7 cellular contexts compared by ENCODE assay signal in the genomic region with DNA sequence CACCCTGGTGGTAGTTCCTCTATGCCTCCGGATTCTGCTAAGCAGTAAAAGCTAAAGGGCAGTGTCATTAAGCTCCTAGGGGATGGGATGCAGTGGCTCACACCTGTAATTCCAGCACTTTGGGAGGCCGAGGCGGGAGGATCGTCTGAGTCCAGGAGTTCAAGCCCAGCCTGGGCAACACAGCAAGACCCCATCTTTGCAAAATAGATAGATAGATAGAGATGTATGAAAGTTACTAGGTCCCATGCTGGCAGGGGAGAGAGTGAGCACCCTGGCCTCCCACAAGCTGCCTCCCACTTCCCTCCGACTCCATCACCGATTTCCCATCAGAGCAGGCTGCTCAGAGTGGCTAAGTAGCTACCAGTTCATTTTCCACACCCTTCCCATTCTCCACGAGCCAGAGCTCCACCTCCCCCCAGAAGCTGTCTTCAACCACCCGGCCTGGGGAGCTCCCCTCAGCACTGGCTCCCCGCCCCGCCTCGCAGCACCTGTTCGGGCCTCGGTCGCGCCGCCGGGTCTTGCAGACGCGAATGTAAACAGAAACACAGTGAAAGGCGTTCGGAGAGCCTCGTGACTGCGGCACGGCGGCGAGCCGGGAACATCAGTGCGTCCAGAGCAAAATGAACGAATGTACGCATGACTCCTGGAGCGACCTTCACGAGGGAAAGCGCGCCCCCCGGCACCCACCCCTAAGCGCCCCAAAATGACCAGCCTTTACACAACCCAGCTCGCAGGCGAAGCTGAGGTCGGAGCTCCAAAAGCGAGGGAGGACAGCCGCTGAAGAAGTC. TPM values are rescaled to one million over a fixed set of nuclear protein-coding genes. Genes with fewer than 3 reads are reported as not detected.
DNase-seq lines count a peak whose midpoint lies in the region; ATAC-seq and TF ChIP-seq lines count a peak whose summit lies in the region.

No MANE protein-coding gene starts in this region.

- H3K27me3 Mint-ChIP-seq in endothelial cell (ENCODE audit: unreplicated experiment): peaks cover 20% of the 10 kb centered on the region
- H3K27me3 Mint-ChIP-seq in natural killer cell treated with Interleukin-12 subunit alpha and Interleukin-12 subunit beta and Interleukin-15 and Interleukin-18, amount 100 ng/mL, for 72 hours: no peaks in the 10 kb centered on the region

- no peak for TF ChIP-seq POLR2A in vagina (IDR thresholded peaks at IDR 0.05)

- H3K36me3 Mint-ChIP-seq in endothelial cell (ENCODE audit: low read depth, unreplicated experiment): peaks cover 17% of the 10 kb centered on the region
- H3K36me3 Mint-ChIP-seq in natural killer cell treated with Interleukin-12 subunit alpha and Interleukin-12 subunit beta and Interleukin-15 and Interleukin-18, amount 100 ng/mL, for 72 hours: no peaks in the 10 kb centered on the region

- H3K4me3 ChIP-seq in GM12875 (ENCODE audit: low read depth, low read length) (peak overlapping the region; percentile 77), WI38 (ENCODE audit: low read depth, low read length) (peak overlapping the region; percentile 76), vagina (peak overlapping the region; percentile 65 to 82)

- H3K27ac Mint-ChIP-seq in endothelial cell (ENCODE audit: unreplicated experiment): peak overlapping the region; percentile 20
- peak overlapping the region; percentile 53 to 80 for H3K27ac Mint-ChIP-seq in natural killer cell treated with Interleukin-12 subunit alpha and Interleukin-12 subunit beta and Interleukin-15 and Interleukin-18, amount 100 ng/mL, for 72 hours

- no peaks in the 10 kb centered on the region for H3K9me3 Mint-ChIP-seq in endothelial cell (ENCODE audit: unreplicated experiment)
- no peaks in the 10 kb centered on the region for H3K9me3 Mint-ChIP-seq in natural killer cell treated with Interleukin-12 subunit alpha and Interleukin-12 subunit beta and Interleukin-15 and Interleukin-18, amount 100 ng/mL, for 72 hours

- no peaks in the 10 kb centered on the region for H3K27me3 ChIP-seq in vagina

- H3K36me3 ChIP-seq in vagina: no peaks in the 10 kb centered on the region

- no peak for TF ChIP-seq EP300 in Ishikawa (IDR thresholded peaks at IDR 0.05; ENCODE audit: borderline replicate concordance)

- TF ChIP-seq CTCF in GM12875 (IDR thresholded peaks at IDR 0.05; ENCODE audit: borderline replicate concordance, insufficient read depth, low read depth, low read length) (no peak), WI38 (IDR thresholded peaks at IDR 0.05; ENCODE audit: low read depth, low read length) (no peak), endothelial cell (IDR thresholded peaks at IDR 0.05; ENCODE audit: unreplicated experiment) (no peak), vagina (IDR thresholded peaks at IDR 0.05) (no peak)

- DNase-seq in endothelial cell (ENCODE audit: low spot score) (no peak), vagina (ENCODE audit: extremely low spot score in 2 of 2) (no peak)
- no peak for DNase-seq in natural killer cell treated with Interleukin-12 subunit alpha and Interleukin-12 subunit beta and Interleukin-15 and Interleukin-18, amount 100 ng/mL, for 72 hours (ENCODE audit: low spot score)

- peaks cover 43% of the 10 kb centered on the region for H3K4me1 Mint-ChIP-seq in endothelial cell (ENCODE audit: unreplicated experiment)
- peaks cover 30 to 40% of the 10 kb centered on the region in 2 donors for H3K4me1 Mint-ChIP-seq in natural killer cell treated with Interleukin-12 subunit alpha and Interleukin-12 subunit beta and Interleukin-15 and Interleukin-18, amount 100 ng/mL, for 72 hours (ENCODE audit: low read depth in 2 of 2)

- no peaks in the 10 kb centered on the region for H3K9me3 ChIP-seq in vagina

- intact Hi-C loops in vagina (cut with DNase I): loop anchor here (5.0 to 10.0 kb wide), 2 partner anchors 77 to 379 kb away; partner anchors contain the start of genes RAB1A and SPRED2

- H3K4me1 ChIP-seq in vagina: peaks cover 45% of the 10 kb centered on the region

- TF ChIP-seq RAD21 in Ishikawa (IDR thresholded peaks at IDR 0.05; ENCODE audit: low read depth): no peak

- peak; percentile 40 for ATAC-seq in GM21723 (IDR thresholded peaks at IDR 0.05; ENCODE audit: unreplicated experiment)
- ATAC-seq in natural killer cell treated with Interleukin-12 subunit alpha and Interleukin-12 subunit beta and Interleukin-15 and Interleukin-18, amount 100 ng/mL, for 72 hours: peak in 1 of 2 donors; percentile 42

- peak overlapping the region; percentile 96 for H3K4me3 Mint-ChIP-seq in endothelial cell (ENCODE audit: unreplicated experiment)
- peak overlapping the region; percentile 96 for H3K4me3 Mint-ChIP-seq in natural killer cell treated with Interleukin-12 subunit alpha and Interleukin-12 subunit beta and Interleukin-15 and Interleukin-18, amount 100 ng/mL, for 72 hours

- peak overlapping the region; percentile 94 for H3K27ac ChIP-seq in vagina

TF ChIP-seq in Ishikawa, 13 proteins besides CTCF, POLR2A, EP300 and RAD21:
- TF ChIP-seq MAX (IDR thresholded peaks at IDR 0.05) (peak; percentile 65), CEBPB (IDR thresholded peaks at IDR 0.05) (no peak), TAF1 (IDR thresholded peaks at IDR 0.05; ENCODE audit: low read depth) (no peak), USF1 (IDR thresholded peaks at IDR 0.05) (peak; percentile 29; the same call in 1 of the 2 replicates)
TF ChIP-seq in Ishikawa: peak in this region for 2.

RNA-seq across cellular contexts. Expression of gene CEP68, which starts 0.6 kb away (rescaled TPM):
- total RNA-seq in endothelial cell (ENCODE audit: unreplicated experiment): 63.3 TPM
- total RNA-seq in natural killer cell treated with Interleukin-12 subunit alpha and Interleukin-12 subunit beta and Interleukin-15 and Interleukin-18, amount 100 ng/mL, for 72 hours: 1 to 10 TPM; 2.0 to 2.3 TPM
- total RNA-seq in vagina: 25.0 TPM
